ENCODE assay signal across 1 cellular context in genomic region chr18:26545737-26546136, GRCh38.
TF ChIP-seq lines count a peak whose summit lies in the region.

No MANE protein-coding gene starts in this region.

TF ChIP-seq in GM23338, 12 proteins besides CTCF, POLR2A, EP300 and RAD21 (continued from another document):
- TF ChIP-seq, protein P1, sequence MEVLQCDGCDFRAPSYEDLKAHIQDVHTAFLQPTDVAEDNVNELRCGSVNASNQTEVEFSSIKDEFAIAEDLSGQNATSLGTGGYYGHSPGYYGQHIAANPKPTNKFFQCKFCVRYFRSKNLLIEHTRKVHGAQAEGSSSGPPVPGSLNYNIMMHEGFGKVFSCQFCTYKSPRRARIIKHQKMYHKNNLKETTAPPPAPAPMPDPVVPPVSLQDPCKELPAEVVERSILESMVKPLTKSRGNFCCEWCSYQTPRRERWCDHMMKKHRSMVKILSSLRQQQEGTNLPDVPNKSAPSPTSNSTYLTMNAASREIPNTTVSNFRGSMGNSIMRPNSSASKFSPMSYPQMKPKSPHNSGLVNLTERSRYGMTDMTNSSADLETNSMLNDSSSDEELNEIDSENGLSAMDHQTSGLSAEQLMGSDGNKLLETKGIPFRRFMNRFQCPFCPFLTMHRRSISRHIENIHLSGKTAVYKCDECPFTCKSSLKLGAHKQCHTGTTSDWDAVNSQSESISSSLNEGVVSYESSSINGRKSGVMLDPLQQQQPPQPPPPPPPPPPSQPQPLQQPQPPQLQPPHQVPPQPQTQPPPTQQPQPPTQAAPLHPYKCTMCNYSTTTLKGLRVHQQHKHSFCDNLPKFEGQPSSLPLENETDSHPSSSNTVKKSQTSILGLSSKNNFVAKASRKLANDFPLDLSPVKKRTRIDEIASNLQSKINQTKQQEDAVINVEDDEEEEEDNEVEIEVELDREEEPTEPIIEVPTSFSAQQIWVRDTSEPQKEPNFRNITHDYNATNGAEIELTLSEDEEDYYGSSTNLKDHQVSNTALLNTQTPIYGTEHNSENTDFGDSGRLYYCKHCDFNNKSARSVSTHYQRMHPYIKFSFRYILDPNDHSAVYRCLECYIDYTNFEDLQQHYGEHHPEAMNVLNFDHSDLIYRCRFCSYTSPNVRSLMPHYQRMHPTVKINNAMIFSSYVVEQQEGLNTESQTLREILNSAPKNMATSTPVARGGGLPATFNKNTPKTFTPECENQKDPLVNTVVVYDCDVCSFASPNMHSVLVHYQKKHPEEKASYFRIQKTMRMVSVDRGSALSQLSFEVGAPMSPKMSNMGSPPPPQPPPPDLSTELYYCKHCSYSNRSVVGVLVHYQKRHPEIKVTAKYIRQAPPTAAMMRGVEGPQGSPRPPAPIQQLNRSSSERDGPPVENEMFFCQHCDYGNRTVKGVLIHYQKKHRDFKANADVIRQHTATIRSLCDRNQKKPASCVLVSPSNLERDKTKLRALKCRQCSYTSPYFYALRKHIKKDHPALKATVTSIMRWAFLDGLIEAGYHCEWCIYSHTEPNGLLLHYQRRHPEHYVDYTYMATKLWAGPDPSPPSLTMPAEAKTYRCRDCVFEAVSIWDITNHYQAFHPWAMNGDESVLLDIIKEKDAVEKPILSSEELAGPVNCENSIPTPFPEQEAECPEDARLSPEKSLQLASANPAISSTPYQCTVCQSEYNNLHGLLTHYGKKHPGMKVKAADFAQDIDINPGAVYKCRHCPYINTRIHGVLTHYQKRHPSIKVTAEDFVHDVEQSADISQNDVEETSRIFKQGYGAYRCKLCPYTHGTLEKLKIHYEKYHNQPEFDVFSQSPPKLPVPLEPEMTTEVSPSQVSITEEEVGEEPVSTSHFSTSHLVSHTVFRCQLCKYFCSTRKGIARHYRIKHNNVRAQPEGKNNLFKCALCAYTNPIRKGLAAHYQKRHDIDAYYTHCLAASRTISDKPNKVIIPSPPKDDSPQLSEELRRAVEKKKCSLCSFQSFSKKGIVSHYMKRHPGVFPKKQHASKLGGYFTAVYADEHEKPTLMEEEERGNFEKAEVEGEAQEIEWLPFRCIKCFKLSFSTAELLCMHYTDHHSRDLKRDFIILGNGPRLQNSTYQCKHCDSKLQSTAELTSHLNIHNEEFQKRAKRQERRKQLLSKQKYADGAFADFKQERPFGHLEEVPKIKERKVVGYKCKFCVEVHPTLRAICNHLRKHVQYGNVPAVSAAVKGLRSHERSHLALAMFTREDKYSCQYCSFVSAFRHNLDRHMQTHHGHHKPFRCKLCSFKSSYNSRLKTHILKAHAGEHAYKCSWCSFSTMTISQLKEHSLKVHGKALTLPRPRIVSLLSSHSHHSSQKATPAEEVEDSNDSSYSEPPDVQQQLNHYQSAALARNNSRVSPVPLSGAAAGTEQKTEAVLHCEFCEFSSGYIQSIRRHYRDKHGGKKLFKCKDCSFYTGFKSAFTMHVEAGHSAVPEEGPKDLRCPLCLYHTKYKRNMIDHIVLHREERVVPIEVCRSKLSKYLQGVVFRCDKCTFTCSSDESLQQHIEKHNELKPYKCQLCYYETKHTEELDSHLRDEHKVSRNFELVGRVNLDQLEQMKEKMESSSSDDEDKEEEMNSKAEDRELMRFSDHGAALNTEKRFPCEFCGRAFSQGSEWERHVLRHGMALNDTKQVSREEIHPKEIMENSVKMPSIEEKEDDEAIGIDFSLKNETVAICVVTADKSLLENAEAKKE (CRISPR knock-in tag; IDR thresholded peaks at IDR 0.05) = no peak
- TF ChIP-seq EZH2phosphoT487 (IDR thresholded peaks at IDR 0.05; ENCODE audit: unreplicated experiment) = no peak
- TF ChIP-seq REST (IDR thresholded peaks at IDR 0.05; ENCODE audit: unreplicated experiment) = no peak
- no peak for TF ChIP-seq ZNF331 (CRISPR knock-in tag; IDR thresholded peaks at IDR 0.05; ENCODE audit: low read depth)
- no peak for TF ChIP-seq STAT1 (IDR thresholded peaks at IDR 0.05; ENCODE audit: unreplicated experiment)
- TF ChIP-seq NANOG (IDR thresholded peaks at IDR 0.05; ENCODE audit: borderline replicate concordance) = no peak
- TF ChIP-seq CREB1 (CRISPR knock-in tag; IDR thresholded peaks at IDR 0.05; ENCODE audit: low read depth) = no peak
